Comparison of ENCODE assay signal across 2 cellular contexts in genomic region chr10:121740069-121740468, GRCh38.
A peak's percentile ranks its signal among the peaks of the same experiment; 100 is the strongest.
TF ChIP-seq lines count a peak whose summit lies in the region.

No MANE protein-coding gene starts in this region.

TF ChIP-seq in HEK293, 187 proteins besides CTCF, POLR2A, EP300 and RAD21 (continued from another document):
- TF ChIP-seq PRDM6 (tag by site-specific recombination; IDR thresholded peaks at IDR 0.05) (0 out of 2 replicates have a peak, but pooled peaks have one; percentile 17), ZNF707 (tag by site-specific recombination; IDR thresholded peaks at IDR 0.05) (no peak), ZNF121 (tag by site-specific recombination; IDR thresholded peaks at IDR 0.05) (no peak), ZNF549 (tag by site-specific recombination; IDR thresholded peaks at IDR 0.05) (no peak), SCRT2 (tag by site-specific recombination; IDR thresholded peaks at IDR 0.05) (no peak), PRDM1 (tag by site-specific recombination; IDR thresholded peaks at IDR 0.05) (no peak), ZNF623 (tag by site-specific recombination; IDR thresholded peaks at IDR 0.05) (no peak)

TF ChIP-seq in SK-N-SH treated with all-trans-retinoic acid at 6 μM for 48 hours, 23 proteins besides CTCF, POLR2A, EP300 and RAD21 (continued from another document):
- TF ChIP-seq PATZ1 (CRISPR knock-in tag; IDR thresholded peaks at IDR 0.05; ENCODE audit: borderline replicate concordance) (no peak), TSHZ2 (CRISPR knock-in tag; IDR thresholded peaks at IDR 0.05) (no peak), ZFP3 (CRISPR knock-in tag; IDR thresholded peaks at IDR 0.05) (0 out of 2 replicates have a peak, but pooled peaks have one; percentile 20)
